Comparison of ENCODE assay signal across 36 cellular contexts in genomic region chr20:47995661-47996060, GRCh38.
"Had no signal": no experiment of that assay in that cellular context is flagged by ENCODE, and none has a peak within 500 bp of the region (broad histone marks: within the 10 kb centered on the region; RNA-seq: fewer than 3 reads in every experiment).

No MANE protein-coding gene starts in this region.

- H3K36me3 Mint-ChIP-seq: activated CD8-positive, alpha-beta memory T cell treated with anti-CD3 and anti-CD28 coated beads, Interleukin-2, amount 10 ng/mL, durations not matched to agents 7 days and 5 days; activated naive CD4-positive, alpha-beta T cell treated with anti-CD3 and anti-CD28 coated beads, Interleukin-2, amount 10 ng/mL, durations not matched to agents 7 days and 5 days; activated naive CD4-positive, alpha-beta T cell treated with anti-CD3 and anti-CD28 coated beads, Interleukin-2, amount 50 U/mL, for 24 hours; activated naive CD8-positive, alpha-beta T cell; activated naive CD8-positive, alpha-beta T cell treated with anti-CD3 and anti-CD28 coated beads, Interleukin-2, amount 10 ng/mL, durations not matched to agents 7 days and 5 days; brain had no signal

- H3K27ac ChIP-seq: ascending aorta, cardiac muscle cell, VCaP had no signal

- ATAC-seq: activated CD8-positive, alpha-beta memory T cell treated with anti-CD3 and anti-CD28 coated beads, Interleukin-2, amount 10 ng/mL, durations not matched to agents 7 days and 5 days; activated CD8-positive, alpha-beta T cell treated with anti-CD3 and anti-CD28 coated beads, Interleukin-2, amount 10 ng/mL, durations not matched to agents 7 days and 5 days; activated naive CD8-positive, alpha-beta T cell treated with anti-CD3 and anti-CD28 coated beads, Interleukin-2, amount 50 U/mL, for 24 hours had no signal

- H3K36me3 ChIP-seq: ascending aorta, cardiac muscle cell had no signal

- H3K4me3 Mint-ChIP-seq: activated B cell treated with CpG ODN at 0.5 μM for 24 hours; activated CD4-positive, alpha-beta memory T cell treated with anti-CD3 and anti-CD28 coated beads, Interleukin-2, amount 10 ng/mL, durations not matched to agents 7 days and 5 days; activated CD4-positive, alpha-beta T cell treated with anti-CD3 and anti-CD28 coated beads, Interleukin-2, amount 10 ng/mL, durations not matched to agents 7 days and 5 days; activated CD8-positive, alpha-beta memory T cell treated with anti-CD3 and anti-CD28 coated beads, Interleukin-2, amount 10 ng/mL, durations not matched to agents 7 days and 5 days; activated CD8-positive, alpha-beta T cell treated with anti-CD3 and anti-CD28 coated beads, Interleukin-2, amount 10 ng/mL, durations not matched to agents 7 days and 5 days; activated naive CD4-positive, alpha-beta T cell treated with anti-CD3 and anti-CD28 coated beads, Interleukin-2, amount 10 ng/mL, durations not matched to agents 7 days and 5 days; activated naive CD4-positive, alpha-beta T cell treated with anti-CD3 and anti-CD28 coated beads, Interleukin-2, amount 50 U/mL, for 24 hours; activated naive CD8-positive, alpha-beta T cell; activated naive CD8-positive, alpha-beta T cell treated with anti-CD3 and anti-CD28 coated beads, Interleukin-2, amount 10 ng/mL, durations not matched to agents 7 days and 5 days; activated naive CD8-positive, alpha-beta T cell treated with anti-CD3 and anti-CD28 coated beads, Interleukin-2, amount 50 U/mL, for 24 hours; activated T-cell treated with anti-CD3 and anti-CD28 coated beads, Interleukin-2, amount 50 U/mL, for 24 hours; brain; T-helper 1 cell treated with Interleukin-12 subunit alpha and Interleukin-12 subunit beta and Interleukin-4 antibody, amounts not matched to agents 30 μg/mL and 1 μg/mL, for 36 hours; T-helper 2 cell treated with Interferon-gamma antibody and Interleukin-4, amounts not matched to agents 5 μg/mL and 100 μg/mL, for 36 hours had no signal

- H3K4me3 ChIP-seq: ascending aorta, cardiac muscle cell had no signal

- FAIRE-seq: bronchial epithelial cell, TTC549 had no signal

- H3K27me3 ChIP-seq: ascending aorta, cardiac muscle cell had no signal

- H3K4me1 Mint-ChIP-seq: activated CD4-positive, alpha-beta memory T cell treated with anti-CD3 and anti-CD28 coated beads, Interleukin-2, amount 10 ng/mL, durations not matched to agents 7 days and 5 days; activated CD4-positive, alpha-beta T cell treated with anti-CD3 and anti-CD28 coated beads, Interleukin-2, amount 10 ng/mL, durations not matched to agents 7 days and 5 days; activated CD8-positive, alpha-beta memory T cell treated with anti-CD3 and anti-CD28 coated beads, Interleukin-2, amount 10 ng/mL, durations not matched to agents 7 days and 5 days; activated naive CD4-positive, alpha-beta T cell treated with anti-CD3 and anti-CD28 coated beads, Interleukin-2, amount 10 ng/mL, durations not matched to agents 7 days and 5 days; activated naive CD4-positive, alpha-beta T cell treated with anti-CD3 and anti-CD28 coated beads, Interleukin-2, amount 50 U/mL, for 24 hours; activated naive CD8-positive, alpha-beta T cell treated with anti-CD3 and anti-CD28 coated beads, Interleukin-2, amount 10 ng/mL, durations not matched to agents 7 days and 5 days; activated naive CD8-positive, alpha-beta T cell treated with anti-CD3 and anti-CD28 coated beads, Interleukin-2, amount 50 U/mL, for 24 hours had no signal

- H3K4me1 ChIP-seq: ascending aorta had no signal

- DNase-seq: activated B cell treated with CpG ODN at 0.5 μM for 24 hours; activated CD4-positive, alpha-beta memory T cell treated with anti-CD3 and anti-CD28 coated beads, Interleukin-2, amount 10 ng/mL, durations not matched to agents 7 days and 5 days; activated CD4-positive, alpha-beta T cell treated with anti-CD3 and anti-CD28 coated beads for 4 hours; activated CD4-positive, alpha-beta T cell treated with anti-CD3 and anti-CD28 coated beads, Interleukin-2, amount 10 ng/mL, durations not matched to agents 7 days and 5 days; activated CD4-positive, alpha-beta T cell treated with anti-CD3 and anti-CD28 coated beads, Interleukin-2, amount 50 U/mL, for 48 hours; activated CD4-positive, CD25-positive, alpha-beta regulatory T cell treated with anti-CD3 and anti-CD28 coated beads, Interleukin-2, amount 50 U/mL, for 72 hours; activated CD8-positive, alpha-beta memory T cell treated with anti-CD3 and anti-CD28 coated beads for 24 hours; activated CD8-positive, alpha-beta memory T cell treated with anti-CD3 and anti-CD28 coated beads, Interleukin-2, amount 10 ng/mL, durations not matched to agents 7 days and 5 days; activated CD8-positive, alpha-beta memory T cell treated with anti-CD3 and anti-CD28 coated beads, Interleukin-2, amount 50 U/mL, for 48 hours; activated CD8-positive, alpha-beta T cell treated with anti-CD3 and anti-CD28 coated beads, Interleukin-2, amount 10 ng/mL, durations not matched to agents 7 days and 5 days; activated effector memory CD4-positive, alpha-beta T cell treated with Interleukin-2 at 50 U/mL for 16 hours; activated gamma-delta T cell; activated naive CD4-positive, alpha-beta T cell treated with anti-CD3 and anti-CD28 coated beads, Interleukin-2, amount 10 ng/mL, durations not matched to agents 7 days and 5 days; activated naive CD4-positive, alpha-beta T cell treated with Interleukin-2 at 50 U/mL for 16 hours; activated naive CD8-positive, alpha-beta T cell treated with anti-CD3 and anti-CD28 coated beads, Interleukin-2, amount 10 ng/mL, durations not matched to agents 7 days and 5 days; activated naive CD8-positive, alpha-beta T cell treated with anti-CD3 and anti-CD28 coated beads, Interleukin-2, amount 50 U/mL, for 24 hours; activated T-cell treated with anti-CD3 and anti-CD28 coated beads, Interleukin-2, amount 50 U/mL, for 24 hours; activated T-cell treated with anti-CD3 and anti-CD28 coated beads, Interleukin-2, amount 50 U/mL, for 48 hours; amygdala; anterior cingulate cortex; central memory CD4-positive, alpha-beta T cell; SW 1271; T-helper 1 cell; T-helper 2 cell; T-helper 9 cell had no signal

- H3K27ac Mint-ChIP-seq: activated B cell treated with CpG ODN at 0.5 μM for 24 hours; activated CD4-positive, alpha-beta memory T cell treated with anti-CD3 and anti-CD28 coated beads, Interleukin-2, amount 10 ng/mL, durations not matched to agents 7 days and 5 days; activated CD4-positive, alpha-beta T cell treated with anti-CD3 and anti-CD28 coated beads, Interleukin-2, amount 10 ng/mL, durations not matched to agents 7 days and 5 days; activated CD8-positive, alpha-beta memory T cell treated with anti-CD3 and anti-CD28 coated beads, Interleukin-2, amount 10 ng/mL, durations not matched to agents 7 days and 5 days; activated CD8-positive, alpha-beta T cell treated with anti-CD3 and anti-CD28 coated beads, Interleukin-2, amount 10 ng/mL, durations not matched to agents 7 days and 5 days; activated naive CD4-positive, alpha-beta T cell treated with anti-CD3 and anti-CD28 coated beads, Interleukin-2, amount 10 ng/mL, durations not matched to agents 7 days and 5 days; activated naive CD4-positive, alpha-beta T cell treated with anti-CD3 and anti-CD28 coated beads, Interleukin-2, amount 50 U/mL, for 24 hours; activated naive CD8-positive, alpha-beta T cell; activated naive CD8-positive, alpha-beta T cell treated with anti-CD3 and anti-CD28 coated beads, Interleukin-2, amount 10 ng/mL, durations not matched to agents 7 days and 5 days; activated naive CD8-positive, alpha-beta T cell treated with anti-CD3 and anti-CD28 coated beads, Interleukin-2, amount 50 U/mL, for 24 hours; activated T-cell treated with anti-CD3 and anti-CD28 coated beads, Interleukin-2, amount 50 U/mL, for 24 hours; activated T-helper 2 cell treated with anti-CD3 and anti-CD28 coated beads, Interferon-gamma antibody, Interleukin-2, Interleukin-4, amounts not matched to agents 10 μg/mL and 5 μg/mL and 100 μg/mL, durations not matched to agents 14 hours and 24 hours and 36 hours; brain; T-helper 1 cell treated with Interleukin-12 subunit alpha and Interleukin-12 subunit beta and Interleukin-4 antibody, amounts not matched to agents 30 μg/mL and 1 μg/mL, for 36 hours; T-helper 2 cell treated with Interferon-gamma antibody and Interleukin-4, amounts not matched to agents 5 μg/mL and 100 μg/mL, for 36 hours had no signal

- H3K27me3 Mint-ChIP-seq: activated naive CD8-positive, alpha-beta T cell; activated naive CD8-positive, alpha-beta T cell treated with anti-CD3 and anti-CD28 coated beads, Interleukin-2, amount 10 ng/mL, durations not matched to agents 7 days and 5 days had no signal

- H3K9me3 Mint-ChIP-seq: activated CD4-positive, alpha-beta memory T cell treated with anti-CD3 and anti-CD28 coated beads, Interleukin-2, amount 10 ng/mL, durations not matched to agents 7 days and 5 days; activated CD4-positive, alpha-beta T cell treated with anti-CD3 and anti-CD28 coated beads, Interleukin-2, amount 10 ng/mL, durations not matched to agents 7 days and 5 days; activated naive CD4-positive, alpha-beta T cell treated with anti-CD3 and anti-CD28 coated beads, Interleukin-2, amount 10 ng/mL, durations not matched to agents 7 days and 5 days; activated T-helper 2 cell treated with anti-CD3 and anti-CD28 coated beads, Interferon-gamma antibody, Interleukin-2, Interleukin-4, amounts not matched to agents 10 μg/mL and 5 μg/mL and 100 μg/mL, durations not matched to agents 14 hours and 24 hours and 36 hours; T-helper 2 cell treated with Interferon-gamma antibody and Interleukin-4, amounts not matched to agents 5 μg/mL and 100 μg/mL, for 36 hours had no signal

- H3K9me3 ChIP-seq: ascending aorta had no signal
